In the genomic region with DNA sequence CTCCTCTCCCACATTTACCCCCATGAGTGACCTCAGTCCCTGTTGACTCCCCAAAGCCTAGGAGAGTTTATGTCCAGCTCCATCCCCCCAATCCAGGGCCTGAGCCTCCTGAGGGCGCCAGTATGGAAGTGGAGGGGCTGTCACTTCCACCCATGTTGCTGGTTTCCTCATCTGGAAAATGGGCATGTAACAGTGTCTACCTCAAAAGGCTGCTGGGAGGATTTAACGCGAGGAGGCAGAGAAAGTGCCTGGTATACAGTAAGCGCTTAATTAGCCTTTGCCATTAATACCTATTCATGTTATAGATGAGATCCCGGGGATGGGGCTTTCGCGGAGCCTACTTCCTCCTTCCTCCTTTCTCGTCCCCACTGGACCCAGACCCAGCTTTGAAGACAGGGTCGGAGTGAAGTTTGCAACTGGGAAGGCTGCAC, we compare ENCODE assay signal across 8 cellular contexts.
DNase-seq lines count a peak whose midpoint lies in the region; ATAC-seq and TF ChIP-seq lines count a peak whose summit lies in the region.

No MANE protein-coding gene starts in this region.

- intact Hi-C loops in tibial artery (cut with DNase I; ENCODE audit: low total_unique reads): loop anchor here (5.0 kb wide), 1 partner anchor 48 kb away; a partner anchor contains a TSS

- peaks cover 7 to 38% (median 23%) of the 10 kb centered on the region in 3 donors for H3K36me3 ChIP-seq in tibial artery

- peak overlapping the region; percentile 65 for H3K27ac Mint-ChIP-seq in activated naive CD4-positive, alpha-beta T cell treated with anti-CD3 and anti-CD28 coated beads, Interleukin-2, amount 50 U/mL, for 24 hours
- peak overlapping the region; percentile 95 for H3K27ac Mint-ChIP-seq in activated naive CD8-positive, alpha-beta T cell treated with anti-CD3 and anti-CD28 coated beads, Interleukin-2, amount 50 U/mL, for 24 hours

- H3K4me1 Mint-ChIP-seq in activated naive CD4-positive, alpha-beta T cell treated with anti-CD3 and anti-CD28 coated beads, Interleukin-2, amount 50 U/mL, for 24 hours: peaks cover 28% of the 10 kb centered on the region
- H3K4me1 Mint-ChIP-seq in activated naive CD8-positive, alpha-beta T cell treated with anti-CD3 and anti-CD28 coated beads, Interleukin-2, amount 50 U/mL, for 24 hours: peaks cover 22% of the 10 kb centered on the region

- peak overlapping the region; percentile 80 to 83 for H3K27ac ChIP-seq in tibial artery

- H3K9me3 ChIP-seq in tibial artery: no peaks in the 10 kb centered on the region

- H3K27me3 Mint-ChIP-seq in activated naive CD4-positive, alpha-beta T cell treated with anti-CD3 and anti-CD28 coated beads, Interleukin-2, amount 50 U/mL, for 24 hours: no peaks in the 10 kb centered on the region
- peaks cover 4% of the 10 kb centered on the region for H3K27me3 Mint-ChIP-seq in activated naive CD8-positive, alpha-beta T cell treated with anti-CD3 and anti-CD28 coated beads, Interleukin-2, amount 50 U/mL, for 24 hours

- DNase-seq in activated naive CD4-positive, alpha-beta T cell treated with anti-CD3 and anti-CD28 coated beads, Interleukin-2, amount 50 U/mL, for 16 hours: no peak
- no peak for DNase-seq in activated naive CD8-positive, alpha-beta T cell treated with anti-CD3 and anti-CD28 coated beads, Interleukin-2, amount 50 U/mL, for 24 hours
- DNase-seq in left kidney (ENCODE audit: low read depth, low spot score) (peak; percentile 16), tibial artery (no peak), NCI-H2107 (lab: John Stamatoyannopoulos, UW) (no peak), NCI-H1048 (lab: John Stamatoyannopoulos, UW) (no peak)

- H3K4me3 ChIP-seq in tibial artery: peak overlapping the region; percentile 80 to 92

- no peak for ATAC-seq in activated naive CD8-positive, alpha-beta T cell treated with anti-CD3 and anti-CD28 coated beads, Interleukin-2, amount 50 U/mL, for 24 hours
- ATAC-seq in GM18870 (IDR thresholded peaks at IDR 0.05; ENCODE audit: unreplicated experiment): no peak

- H3K9me3 Mint-ChIP-seq in activated naive CD4-positive, alpha-beta T cell treated with anti-CD3 and anti-CD28 coated beads, Interleukin-2, amount 50 U/mL, for 24 hours: no peaks in the 10 kb centered on the region
- no peaks in the 10 kb centered on the region for H3K9me3 Mint-ChIP-seq in activated naive CD8-positive, alpha-beta T cell treated with anti-CD3 and anti-CD28 coated beads, Interleukin-2, amount 50 U/mL, for 24 hours

- H3K36me3 Mint-ChIP-seq in activated naive CD4-positive, alpha-beta T cell treated with anti-CD3 and anti-CD28 coated beads, Interleukin-2, amount 50 U/mL, for 24 hours: peaks cover 8% of the 10 kb centered on the region
- peaks cover 18% of the 10 kb centered on the region for H3K36me3 Mint-ChIP-seq in activated naive CD8-positive, alpha-beta T cell treated with anti-CD3 and anti-CD28 coated beads, Interleukin-2, amount 50 U/mL, for 24 hours (ENCODE audit: low read depth)

- no peaks in the 10 kb centered on the region for H3K27me3 ChIP-seq in tibial artery

- H3K4me3 Mint-ChIP-seq in activated naive CD4-positive, alpha-beta T cell treated with anti-CD3 and anti-CD28 coated beads, Interleukin-2, amount 50 U/mL, for 24 hours: peak overlapping the region; percentile 92
- peak overlapping the region; percentile 93 for H3K4me3 Mint-ChIP-seq in activated naive CD8-positive, alpha-beta T cell treated with anti-CD3 and anti-CD28 coated beads, Interleukin-2, amount 50 U/mL, for 24 hours

- no peak for TF ChIP-seq CTCF in tibial artery (IDR thresholded peaks at IDR 0.05)

- H3K4me1 ChIP-seq in tibial artery: peaks cover 0 to 17% (median 12%) of the 10 kb centered on the region in 4 donors
